ENCODE assay signal across 6 cellular contexts in genomic region chr11:65569164-65569972, GRCh38. TPM values are rescaled to one million over a fixed set of nuclear protein-coding genes. Genes with fewer than 3 reads are reported as not detected.
DNase-seq lines count a peak whose midpoint lies in the region; TF ChIP-seq lines count a peak whose summit lies in the region.

No MANE protein-coding gene starts in this region.

- H3K4me1 ChIP-seq in H9 (ENCODE audit: insufficient read depth, low read length) (no peaks in the 10 kb centered on the region; the same call in 1 of the 2 replicates), liver (ENCODE audit: control insufficient read depth in 4 of 4, insufficient read depth in 4 of 4, low read length in 3 of 4) (peaks cover 13 to 47% (median 42%) of the 10 kb centered on the region in 4 donors)

- H3K4me3 ChIP-seq in liver (ENCODE audit: low read depth in 1 of 3, low read length in 3 of 3) = peak overlapping the region; percentile 81 to 93 (median 92)

- DNase-seq in H9 = no peak
- no peak for DNase-seq in activated CD4-positive, alpha-beta memory T cell treated with anti-CD3 and anti-CD28 coated beads for 36 hours
- DNase-seq in SK-N-DZ (ENCODE audit: low spot score) = no peak
- no peak for DNase-seq in NCI-H1694 (lab: John Stamatoyannopoulos, UW)
- no peak for DNase-seq in occipital lobe (lab: John Stamatoyannopoulos, UW)

- H3K4me1 Mint-ChIP-seq in H9 = peaks cover 23 to 37% of the 10 kb centered on the region in 2 experiments
- H3K4me1 Mint-ChIP-seq in activated CD4-positive, alpha-beta memory T cell treated with anti-CD3 and anti-CD28 coated beads for 36 hours (ENCODE audit: low read depth) = peaks cover 62% of the 10 kb centered on the region

- H2BK15ac ChIP-seq in H9 (ENCODE audit: low read depth, low read length) = no peak overlapping the region

- no peak overlapping the region for H2BK120ac ChIP-seq in H9 (ENCODE audit: low read depth, low read length, poor library complexity, severe bottlenecking)

- no peak overlapping the region for H3K4ac ChIP-seq in H9 (ENCODE audit: low read depth, low read length)

- TF ChIP-seq CTCF in H9 (conservative IDR thresholded peaks at IDR 0.05) (no peak), liver (IDR thresholded peaks at IDR 0.05; ENCODE audit: low read depth, low read length, missing input control) (no peak)

- peak overlapping the region; percentile 20 for H3K9ac ChIP-seq in H9 (ENCODE audit: extremely low read depth, insufficient read length, low read length)
- peak overlapping the region; percentile 82 to 88 for H3K9ac ChIP-seq in liver (ENCODE audit: low read depth in 1 of 2, low read length in 2 of 2)

- no peaks in the 10 kb centered on the region; the same call in 1 of the 2 replicates for H3K27me3 Mint-ChIP-seq in H9 (ENCODE audit: low read depth)
- H3K27me3 Mint-ChIP-seq in activated CD4-positive, alpha-beta memory T cell treated with anti-CD3 and anti-CD28 coated beads for 36 hours = no peaks in the 10 kb centered on the region

- peaks cover 6 to 14% (median 9%) of the 10 kb centered on the region in 3 experiments; a peak in 6 of 7 replicates for H3K36me3 Mint-ChIP-seq in H9 (ENCODE audit: insufficient read depth in 1 of 3, low read depth in 3 of 3)
- H3K36me3 Mint-ChIP-seq in activated CD4-positive, alpha-beta memory T cell treated with anti-CD3 and anti-CD28 coated beads for 36 hours = peaks cover 22% of the 10 kb centered on the region

- H3K27me3 ChIP-seq in H9 (ENCODE audit: insufficient read depth, low read length) (no peaks in the 10 kb centered on the region; the same call in 1 of the 2 replicates), liver (ENCODE audit: control insufficient read depth in 4 of 4, insufficient read depth in 4 of 4, low read length in 3 of 4) (no peaks in the 10 kb centered on the region)

- no peak overlapping the region for H3K56ac ChIP-seq in H9 (ENCODE audit: insufficient read length, low read depth, low read length)

- no peak for TF ChIP-seq RAD21 in liver (IDR thresholded peaks at IDR 0.05)

- H2AFZ ChIP-seq in H9 (ENCODE audit: low read length) = no peak overlapping the region

- no peaks in the 10 kb centered on the region for H4K20me1 ChIP-seq in H9 (ENCODE audit: control insufficient read depth, insufficient read depth, insufficient read length)

- peaks cover 19% of the 10 kb centered on the region for H3K23me2 ChIP-seq in H9 (ENCODE audit: insufficient read length, low read depth, low read length, poor library complexity, severe bottlenecking)

- H3K4me2 ChIP-seq in H9 (ENCODE audit: insufficient read depth, insufficient read length, low read length) = peak overlapping the region; percentile 78

- no peaks in the 10 kb centered on the region for H3K9me3 ChIP-seq in H9 (ENCODE audit: control insufficient read depth, low read depth, low read length)
- no peaks in the 10 kb centered on the region for H3K9me3 ChIP-seq in liver (ENCODE audit: control insufficient read depth in 4 of 4, low read length in 3 of 4)

- no peak overlapping the region for H2BK20ac ChIP-seq in H9 (ENCODE audit: low read depth, low read length, poor library complexity, severe bottlenecking)

- H3K79me1 ChIP-seq in H9 (ENCODE audit: insufficient read depth, low read depth, low read length, poor library complexity, severe bottlenecking) = peaks cover 4% of the 10 kb centered on the region

- no peak overlapping the region for H2AK5ac ChIP-seq in H9 (ENCODE audit: insufficient read length, low read length)

- peaks cover 0 to 6% (median 1%) of the 10 kb centered on the region in 4 donors for H3K36me3 ChIP-seq in liver (ENCODE audit: control insufficient read depth in 4 of 4, insufficient read depth in 3 of 4, low read depth in 1 of 4, low read length in 3 of 4)

- H2BK12ac ChIP-seq in H9 (ENCODE audit: insufficient read length, low read depth, low read length) = no peak overlapping the region

- H3K14ac ChIP-seq in H9 (ENCODE audit: insufficient read depth, low read length) = no peak overlapping the region

- H3K79me2 ChIP-seq in H9 (ENCODE audit: insufficient read depth, low read length) = no peaks in the 10 kb centered on the region; the same call in 1 of the 2 replicates

- WGBS in H9 (ENCODE audit: extremely low coverage, insufficient read length, low lambda C conversion rate) = no CpG with 5 or more reads among the region's 28 CpGs
- WGBS in liver = 8% methylated on average over 28 of the region's 28 CpGs

- CTCF ChIA-PET in activated CD4-positive, alpha-beta memory T cell treated with anti-CD3 and anti-CD28 coated beads for 36 hours (lab: Charles Lee) = interaction anchor here (0.6 to 8.9 kb wide), 10 partner anchors 14 to 203 kb away, joined by 3 to 176 read pairs (median 4); partner anchors contain the start of genes KCNK7, MAP3K11 and PCNX3

- H4K8ac ChIP-seq in H9 (replicated peaks; ENCODE audit: insufficient read length, low read depth, low read length) = no peak overlapping the region

- H3K4me3 Mint-ChIP-seq in H9 = peak overlapping the region; percentile 99
- peak overlapping the region; percentile 100 for H3K4me3 Mint-ChIP-seq in activated CD4-positive, alpha-beta memory T cell treated with anti-CD3 and anti-CD28 coated beads for 36 hours

- no peak overlapping the region for H3T11ph ChIP-seq in H9 (ENCODE audit: low read length)

- no peak overlapping the region for H3K23ac ChIP-seq in H9 (ENCODE audit: insufficient read length, low read depth, low read length)

- H4K91ac ChIP-seq in H9 (ENCODE audit: insufficient read length, low read depth, low read length) = no peak overlapping the region

- no peak overlapping the region for H4K5ac ChIP-seq in H9 (ENCODE audit: insufficient read length, low read depth, low read length)

- no peak overlapping the region for H2BK5ac ChIP-seq in H9 (ENCODE audit: insufficient read length, low read length)

- H3K27ac Mint-ChIP-seq in H9 = peak overlapping the region; percentile 14 to 98 (median 95); a peak in 6 of 7 replicates
- H3K27ac Mint-ChIP-seq in activated CD4-positive, alpha-beta memory T cell treated with anti-CD3 and anti-CD28 coated beads for 36 hours = peak overlapping the region; percentile 95

- peak overlapping the region; percentile 7 for H3K18ac ChIP-seq in H9 (ENCODE audit: insufficient read length, low read depth, low read length)

- no peak overlapping the region for H3K27ac ChIP-seq in H9 (ENCODE audit: insufficient read length, low read depth, low read length)
- peak overlapping the region; percentile 94 for H3K27ac ChIP-seq in liver (ENCODE audit: low read depth in 1 of 2, low read length in 2 of 2)

- POLR2A ChIA-PET in activated CD4-positive, alpha-beta memory T cell treated with anti-CD3 and anti-CD28 coated beads for 36 hours (lab: Charles Lee) = interaction anchor here (1.0 to 3.8 kb wide), 10 partner anchors 10 to 290 kb away, joined by 3 to 28 read pairs (median 4); partner anchors contain the start of genes CFL1, LTBP3, MALAT1 and NEAT1

- intact Hi-C loops in activated CD4-positive, alpha-beta memory T cell treated with anti-CD3 and anti-CD28 coated beads for 36 hours (cut with micrococcal nuclease) = no loop called here

- H3K9me3 Mint-ChIP-seq in H9 = no peaks in the 10 kb centered on the region; a peak in 1 of 5 replicates
- H3K9me3 Mint-ChIP-seq in activated CD4-positive, alpha-beta memory T cell treated with anti-CD3 and anti-CD28 coated beads for 36 hours = no peaks in the 10 kb centered on the region

RNA-seq across cellular contexts. Expression of gene ZNRD2, which starts 0.9 kb away (rescaled TPM):
- total RNA-seq in H9 (2021) (43.7 and 45.8 TPM in 2 replicates), liver (10 to 100 TPM; 18.2 to 22.7 TPM), occipital lobe (23.6 TPM)
- 10 to 100 TPM; 48.1 to 51.1 TPM for total RNA-seq in activated CD4-positive, alpha-beta memory T cell treated with anti-CD3 and anti-CD28 coated beads for 36 hours
- polyA plus RNA-seq in liver = 10 to 100 TPM; 33.3 to 39.5 TPM
- polyA plus RNA-seq in SK-N-DZ (2014; cell fraction: cytosol; rRNA removed) = 68.9 and 74.6 TPM in 2 replicates
- 51.2 and 87.1 TPM in 2 replicates for polyA plus RNA-seq in SK-N-DZ (2014; cell fraction: nucleus; rRNA removed)

RNA-seq across cellular contexts. Expression of gene FAM89B, which starts 3.0 kb away (rescaled TPM):
- total RNA-seq in H9 (2021) = 20.0 and 21.7 TPM in 2 replicates
- total RNA-seq in activated CD4-positive, alpha-beta memory T cell treated with anti-CD3 and anti-CD28 coated beads for 36 hours = 10 to 100 TPM; 25.3 to 28.3 TPM
- total RNA-seq in liver = 10 to 100 TPM in 1 of 2 donors, 1 to 10 TPM in 1; 4.7 to 16.7 TPM
- 10 to 100 TPM in 1 of 2 donors, 1 to 10 TPM in 1; 7.7 to 11.4 TPM for polyA plus RNA-seq in liver
- 59.4 and 85.8 TPM in 2 replicates for polyA plus RNA-seq in SK-N-DZ (2014; cell fraction: cytosol; rRNA removed)
- 44.3 and 61.6 TPM in 2 replicates for polyA plus RNA-seq in SK-N-DZ (2014; cell fraction: nucleus; rRNA removed)
- total RNA-seq in occipital lobe = 22.3 TPM

RNA-seq across cellular contexts. Expression of gene EHBP1L1, which starts 6.5 kb away (rescaled TPM):
- total RNA-seq in H9 (2021) (13.8 and 14.5 TPM in 2 replicates), liver (100 to 1,000 TPM in 1 of 2 donors, 10 to 100 TPM in 1; 13.6 to 120 TPM), occipital lobe (9.7 TPM)
- 100 to 1,000 TPM; 137 to 141 TPM for total RNA-seq in activated CD4-positive, alpha-beta memory T cell treated with anti-CD3 and anti-CD28 coated beads for 36 hours
- polyA plus RNA-seq in liver = 1 to 10 TPM; 1.1 to 6.5 TPM
- 4.4 and 10.3 TPM in 2 replicates for polyA plus RNA-seq in SK-N-DZ (2014; cell fraction: cytosol; rRNA removed)
- polyA plus RNA-seq in SK-N-DZ (2014; cell fraction: nucleus; rRNA removed) = 6.3 and 10.7 TPM in 2 replicates

RNA-seq across cellular contexts. Expression of gene LTBP3, which starts 11.2 kb away (rescaled TPM):
- total RNA-seq in H9 (2021) (10.6 and 12.1 TPM in 2 replicates), liver (10 to 100 TPM; 16.0 to 17.9 TPM), occipital lobe (18.4 TPM)
- total RNA-seq in activated CD4-positive, alpha-beta memory T cell treated with anti-CD3 and anti-CD28 coated beads for 36 hours = 10 to 100 TPM; 60.7 to 63.3 TPM
- polyA plus RNA-seq in liver = 10 to 100 TPM in 1 of 2 donors, 1 to 10 TPM in 1; 8.8 to 46.2 TPM
- polyA plus RNA-seq in SK-N-DZ (2014; cell fraction: cytosol; rRNA removed) = 7.7 and 11.5 TPM in 2 replicates
- 41.4 and 60.9 TPM in 2 replicates for polyA plus RNA-seq in SK-N-DZ (2014; cell fraction: nucleus; rRNA removed)

RNA-seq across cellular contexts. Expression of gene KCNK7, which starts 26.2 kb away (rescaled TPM):
- total RNA-seq in H9 (2021) (1.8 and 2.8 TPM in 2 replicates), liver (under 1 TPM; 0.14 to 0.17 TPM), occipital lobe (0.31 TPM)
- under 1 TPM; 0.29 to 0.31 TPM for total RNA-seq in activated CD4-positive, alpha-beta memory T cell treated with anti-CD3 and anti-CD28 coated beads for 36 hours
- polyA plus RNA-seq in liver = under 1 TPM; 0.32 TPM
- polyA plus RNA-seq in SK-N-DZ (2014; cell fraction: cytosol; rRNA removed) = 0.19 and 0.38 TPM in 2 replicates
- 1.6 and 2.0 TPM in 2 replicates for polyA plus RNA-seq in SK-N-DZ (2014; cell fraction: nucleus; rRNA removed)
